36 cellular contexts compared by ENCODE assay signal in the genomic region with DNA sequence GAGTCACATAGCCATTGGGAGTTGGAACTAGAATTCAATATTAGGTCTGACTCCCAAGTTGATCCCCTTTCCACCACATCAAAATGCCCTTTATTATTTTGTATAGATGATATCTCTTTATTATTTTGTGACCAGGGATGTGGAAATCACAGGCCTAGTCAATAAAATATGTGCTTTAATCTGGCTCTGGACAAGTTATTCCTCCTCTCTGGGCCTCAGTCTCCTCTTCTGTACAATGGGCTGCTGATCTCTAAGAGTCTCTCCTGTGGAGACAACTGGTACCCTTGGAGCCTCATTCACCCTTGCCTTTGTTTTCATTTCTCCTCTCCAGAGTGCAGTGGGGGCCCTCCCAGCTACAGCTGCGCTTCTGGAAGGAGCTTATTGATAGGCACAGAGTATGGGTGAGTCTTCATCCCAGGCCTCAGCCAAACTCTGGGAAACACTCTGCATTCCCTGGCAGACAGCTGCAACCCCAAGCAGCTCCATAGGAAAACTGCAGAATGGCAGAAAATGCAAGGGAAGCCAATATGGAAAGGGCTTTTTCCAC.
"Had no signal": no experiment of that assay in that cellular context is flagged by ENCODE, and none has a peak within 500 bp of the region (broad histone marks: within the 10 kb centered on the region; RNA-seq: fewer than 3 reads in every experiment).

No MANE protein-coding gene starts in this region.

- H3K36me3 ChIP-seq: brain microvascular endothelial cell, WERI-Rb-1 had no signal

- H3K27me3 ChIP-seq: brain microvascular endothelial cell, esophagus squamous epithelium, gastroesophageal sphincter had no signal

- H3K4me3 Mint-ChIP-seq: activated B cell treated with CpG ODN at 0.5 μM for 24 hours; activated CD8-positive, alpha-beta T cell treated with anti-CD3 and anti-CD28 coated beads for 36 hours; activated naive CD8-positive, alpha-beta T cell; activated T-cell treated with anti-CD3 and anti-CD28 coated beads, Interleukin-2, amount 50 U/mL, for 4 hours; activated T-helper 17 cell treated with anti-CD3 and anti-CD28 coated beads, Interleukin-2, amount 50 U/mL, for 72 hours; central memory CD8-positive, alpha-beta T cell; effector memory CD8-positive, alpha-beta T cell; T-cell; T-helper 1 cell treated with Interleukin-12 subunit alpha and Interleukin-12 subunit beta and Interleukin-4 antibody, amounts not matched to agents 30 μg/mL and 1 μg/mL, for 36 hours had no signal

- H3K4me3 ChIP-seq: esophagus squamous epithelium, gastroesophageal sphincter had no signal

- ATAC-seq: activated CD4-positive, CD25-positive, alpha-beta regulatory T cell treated with anti-CD3 and anti-CD28 coated beads, Interleukin-2, amount 50 U/mL, for 24 hours; activated CD8-positive, alpha-beta T cell treated with anti-CD3 and anti-CD28 coated beads for 36 hours; activated T-cell treated with anti-CD3 and anti-CD28 coated beads, Interleukin-2, amount 50 U/mL, for 4 hours; activated T-helper 17 cell treated with anti-CD3 and anti-CD28 coated beads, Interleukin-2, amount 50 U/mL, for 72 hours; effector memory CD8-positive, alpha-beta T cell; gastroesophageal sphincter; T-cell had no signal

- DNase-seq: activated B cell treated with CpG ODN at 0.5 μM for 24 hours; activated CD4-positive, alpha-beta T cell treated with anti-CD3 and anti-CD28 coated beads for 48 hours; activated CD4-positive, alpha-beta T cell treated with anti-CD3 and anti-CD28 coated beads, Interleukin-2, amount 50 U/mL, for 1 hour; activated CD4-positive, alpha-beta T cell treated with anti-CD3 and anti-CD28 coated beads, Interleukin-2, amount 50 U/mL, for 48 hours; activated CD8-positive, alpha-beta memory T cell treated with anti-CD3 and anti-CD28 coated beads for 24 hours; activated CD8-positive, alpha-beta T cell treated with anti-CD3 and anti-CD28 coated beads for 36 hours; activated effector memory CD4-positive, alpha-beta T cell treated with Interleukin-2 at 50 U/mL for 16 hours; activated gamma-delta T cell treated with Interleukin-2 at 50 U/mL for 16 hours; activated naive CD4-positive, alpha-beta T cell treated with anti-CD3 and anti-CD28 coated beads, Interleukin-2, amount 50 U/mL, for 16 hours; activated naive CD4-positive, alpha-beta T cell treated with Interleukin-2 at 50 U/mL for 16 hours; activated T-cell treated with anti-CD3 and anti-CD28 coated beads, Interleukin-2, amount 50 U/mL, for 4 hours; amniotic stem cell; anterior cingulate cortex; brain microvascular endothelial cell; cortex of kidney; dermis blood vessel endothelial cell; effector CD4-positive, alpha-beta T cell; effector memory CD8-positive, alpha-beta T cell; esophagus squamous epithelium; foreskin melanocyte; SW 1271; T-cell; T1000; WERI-Rb-1 had no signal

- H3K27me3 Mint-ChIP-seq: activated B cell treated with CpG ODN at 0.5 μM for 24 hours; activated CD8-positive, alpha-beta T cell treated with anti-CD3 and anti-CD28 coated beads for 36 hours; activated naive CD8-positive, alpha-beta T cell; activated T-helper 17 cell treated with anti-CD3 and anti-CD28 coated beads, Interleukin-2, amount 50 U/mL, for 72 hours; central memory CD8-positive, alpha-beta T cell; effector memory CD8-positive, alpha-beta T cell; T-cell had no signal

- H3K9me3 Mint-ChIP-seq: activated B cell treated with CpG ODN at 0.5 μM for 24 hours; activated CD8-positive, alpha-beta T cell treated with anti-CD3 and anti-CD28 coated beads for 36 hours; activated T-cell treated with anti-CD3 and anti-CD28 coated beads, Interleukin-2, amount 50 U/mL, for 4 hours; activated T-helper 17 cell treated with anti-CD3 and anti-CD28 coated beads, Interleukin-2, amount 50 U/mL, for 72 hours; central memory CD8-positive, alpha-beta T cell; effector memory CD8-positive, alpha-beta T cell; T-cell; T-helper 1 cell treated with Interleukin-12 subunit alpha and Interleukin-12 subunit beta and Interleukin-4 antibody, amounts not matched to agents 30 μg/mL and 1 μg/mL, for 36 hours had no signal

- H3K9me3 ChIP-seq: esophagus squamous epithelium, gastroesophageal sphincter had no signal

- H3K27ac ChIP-seq: brain microvascular endothelial cell, epithelial cell of prostate, esophagus squamous epithelium, gastroesophageal sphincter, WERI-Rb-1 had no signal

- FAIRE-seq: astrocyte, bronchial epithelial cell, colon, endometrium, endothelial cell of umbilical vein had no signal

- H3K27ac Mint-ChIP-seq: activated B cell treated with CpG ODN at 0.5 μM for 24 hours; activated CD8-positive, alpha-beta T cell treated with anti-CD3 and anti-CD28 coated beads for 36 hours; activated naive CD8-positive, alpha-beta T cell; activated T-helper 17 cell treated with anti-CD3 and anti-CD28 coated beads, Interleukin-2, amount 50 U/mL, for 72 hours; effector memory CD8-positive, alpha-beta T cell; T-cell; T-helper 1 cell treated with Interleukin-12 subunit alpha and Interleukin-12 subunit beta and Interleukin-4 antibody, amounts not matched to agents 30 μg/mL and 1 μg/mL, for 36 hours had no signal
